In genomic region chr5:126868961-126869451, GRCh38 we compare ENCODE assay signal across 8 cellular contexts.
DNase-seq lines count a peak whose midpoint lies in the region; ATAC-seq lines count a peak whose summit lies in the region.

No MANE protein-coding gene starts in this region.

- POLR2A ChIA-PET in naive thymus-derived CD4-positive, alpha-beta T cell (lab: Charles Lee), result interaction anchor here (1.0 to 2.9 kb wide), 5 partner anchors 12 to 91 kb away, joined by 3 to 14 read pairs (median 5); no protein-coding TSS in a partner anchor

- no peaks in the 10 kb centered on the region for H3K36me3 Mint-ChIP-seq in dendritic cell treated with granulocyte-macrophage colony-stimulating factor and Interleukin-4, amounts not matched to agents 40 ng/mL and 50 ng/mL, for 4 days (ENCODE audit: low read depth)
- peaks cover 0 to 19% (median 5%) of the 10 kb centered on the region in 5 donors for H3K36me3 Mint-ChIP-seq in naive thymus-derived CD4-positive, alpha-beta T cell

- no peaks in the 10 kb centered on the region for H3K9me3 Mint-ChIP-seq in dendritic cell treated with granulocyte-macrophage colony-stimulating factor and Interleukin-4, amounts not matched to agents 40 ng/mL and 50 ng/mL, for 4 days
- H3K9me3 Mint-ChIP-seq in naive thymus-derived CD4-positive, alpha-beta T cell, result no peaks in the 10 kb centered on the region

- H3K4me1 Mint-ChIP-seq in dendritic cell treated with granulocyte-macrophage colony-stimulating factor and Interleukin-4, amounts not matched to agents 40 ng/mL and 50 ng/mL, for 4 days (ENCODE audit: low read depth), result peaks cover 19% of the 10 kb centered on the region
- H3K4me1 Mint-ChIP-seq in naive thymus-derived CD4-positive, alpha-beta T cell, result peaks cover 8 to 15% (median 11%) of the 10 kb centered on the region in 7 donors

- H3K27me3 Mint-ChIP-seq in dendritic cell treated with granulocyte-macrophage colony-stimulating factor and Interleukin-4, amounts not matched to agents 40 ng/mL and 50 ng/mL, for 4 days, result peaks cover 10% of the 10 kb centered on the region
- H3K27me3 Mint-ChIP-seq in naive thymus-derived CD4-positive, alpha-beta T cell, result no peaks in the 10 kb centered on the region

- H3K4me3 ChIP-seq in naive thymus-derived CD4-positive, alpha-beta T cell (ENCODE audit: low read length), result peak overlapping the region; percentile 26

- no peak overlapping the region for H3K27ac Mint-ChIP-seq in dendritic cell treated with granulocyte-macrophage colony-stimulating factor and Interleukin-4, amounts not matched to agents 40 ng/mL and 50 ng/mL, for 4 days
- H3K27ac Mint-ChIP-seq in naive thymus-derived CD4-positive, alpha-beta T cell, result peak overlapping the region in 6 of 9 donors; percentile 22 to 91 (median 76)

- H3K4me3 Mint-ChIP-seq in dendritic cell treated with granulocyte-macrophage colony-stimulating factor and Interleukin-4, amounts not matched to agents 40 ng/mL and 50 ng/mL, for 4 days, result peak overlapping the region; percentile 51
- peak overlapping the region; percentile 77 to 90 (median 86) for H3K4me3 Mint-ChIP-seq in naive thymus-derived CD4-positive, alpha-beta T cell

- DNase-seq in NCI-H2227 treated with DMSO at 0.1 percent for 48 hours (lab: John Stamatoyannopoulos, UW) (peak; percentile 28), NOMO-1 treated with DMSO at 0.1 percent for 48 hours (lab: John Stamatoyannopoulos, UW; ENCODE audit: unreplicated experiment) (no peak), DMS 273 treated with DMSO at 0.1 percent for 48 hours (lab: John Stamatoyannopoulos, UW) (no peak), NOMO-1 treated with dmso at 0.1 percent for 144 hours (lab: John Stamatoyannopoulos, UW; ENCODE audit: unreplicated experiment) (no peak)
- DNase-seq in naive thymus-derived CD4-positive, alpha-beta T cell, result peak in 4 of 9 donors; percentile 34 to 45 (median 38)

- no peaks in the 10 kb centered on the region for H3K36me3 ChIP-seq in ES-I3 (ENCODE audit: insufficient read depth, low read length)
- no peaks in the 10 kb centered on the region for H3K36me3 ChIP-seq in naive thymus-derived CD4-positive, alpha-beta T cell (ENCODE audit: control insufficient read depth in 2 of 3, insufficient read depth in 3 of 3, low read length in 3 of 3)

- H3K9ac ChIP-seq in ES-I3 (ENCODE audit: low read depth, low read length), result peak overlapping the region; percentile 57; the same call in 1 of the 2 replicates

- no peaks in the 10 kb centered on the region for H3K9me3 ChIP-seq in ES-I3 (ENCODE audit: control insufficient read depth, insufficient read depth, low read length)
- H3K9me3 ChIP-seq in naive thymus-derived CD4-positive, alpha-beta T cell (ENCODE audit: control insufficient read depth in 2 of 3, low read length in 3 of 3), result no peaks in the 10 kb centered on the region

- no peak overlapping the region for H3K27ac ChIP-seq in naive thymus-derived CD4-positive, alpha-beta T cell (ENCODE audit: low read depth, low read length)

- CTCF ChIA-PET in naive thymus-derived CD4-positive, alpha-beta T cell (lab: Charles Lee), result no interaction called here

- peaks cover 5% of the 10 kb centered on the region; the same call in 1 of the 2 replicates for H3K4me1 ChIP-seq in ES-I3 (ENCODE audit: insufficient read depth, low read length)
- H3K4me1 ChIP-seq in naive thymus-derived CD4-positive, alpha-beta T cell (ENCODE audit: control insufficient read depth in 2 of 2, insufficient read depth in 2 of 2, low read length in 2 of 2), result peaks cover 0 to 12% of the 10 kb centered on the region in 2 donors

- H3K27me3 ChIP-seq in naive thymus-derived CD4-positive, alpha-beta T cell (ENCODE audit: control insufficient read depth in 2 of 2, insufficient read depth in 2 of 2, low read length in 2 of 2), result no peaks in the 10 kb centered on the region

- peak; percentile 77 for ATAC-seq in GM21723 (IDR thresholded peaks at IDR 0.05; ENCODE audit: unreplicated experiment)
- peak; percentile 77 for ATAC-seq in naive thymus-derived CD4-positive, alpha-beta T cell

- intact Hi-C loops in dendritic cell treated with granulocyte-macrophage colony-stimulating factor and Interleukin-4, amounts not matched to agents 40 ng/mL and 50 ng/mL, for 4 days (cut with micrococcal nuclease), result no loop called here
- intact Hi-C loops in naive thymus-derived CD4-positive, alpha-beta T cell (cut with micrococcal nuclease), result loop anchor here in 1 of 2 donors (2.0 kb wide), 1 partner anchor 16 kb away; no protein-coding TSS in a partner anchor
